ENCODE assay signal across 8 cellular contexts in the genomic region with DNA sequence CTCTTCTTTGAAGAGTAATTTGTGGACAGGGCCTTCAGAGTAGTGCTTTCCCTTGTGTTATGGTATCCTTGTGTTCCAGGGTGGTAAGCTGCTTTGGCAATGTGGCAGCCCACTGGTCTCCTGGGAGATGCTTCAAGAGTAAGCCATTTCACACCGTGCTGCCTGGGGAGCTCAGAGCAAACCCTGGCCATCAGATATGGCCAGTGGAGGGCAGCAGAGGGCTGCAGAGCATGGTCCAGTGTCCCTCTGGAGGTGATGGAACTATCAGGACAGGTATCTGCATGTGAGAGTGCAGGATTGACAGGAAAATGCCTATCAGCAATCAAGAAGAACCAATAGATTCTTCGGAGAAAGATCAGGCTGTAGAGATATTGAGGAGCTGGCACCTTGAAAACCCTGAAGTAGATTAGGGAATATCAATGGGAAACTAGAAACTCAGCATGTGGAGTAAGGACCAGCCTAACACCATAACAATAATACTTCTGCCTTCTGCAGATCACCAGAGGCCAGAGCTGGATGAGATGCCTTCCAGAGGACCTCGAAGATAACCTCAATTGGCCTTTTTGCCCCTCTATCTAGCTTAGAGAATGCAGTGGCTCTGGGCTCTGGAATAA.
A peak's percentile ranks its signal among the peaks of the same experiment; 100 is the strongest.
DNase-seq lines count a peak whose midpoint lies in the region; ATAC-seq and TF ChIP-seq lines count a peak whose summit lies in the region.

No MANE protein-coding gene starts in this region.

- 50 to 80% methylated on average over 1 of the region's 3 CpGs for WGBS in gastroesophageal sphincter (ENCODE audit: low coverage in 1 of 2), 2 donors

- POLR2A ChIA-PET in Caco-2 (lab: Charles Lee), result no interaction called here

- no peak overlapping the region for H3K27ac ChIP-seq in thoracic aorta
- no peak overlapping the region for H3K27ac ChIP-seq in gastroesophageal sphincter

- H3K27me3 ChIP-seq in Caco-2 (replicated peaks; ENCODE audit: control insufficient read depth, insufficient read depth, low read length), result no peaks in the 10 kb centered on the region
- H3K27me3 ChIP-seq in thoracic aorta (replicated peaks; ENCODE audit: insufficient read depth), result no peaks in the 10 kb centered on the region
- H3K27me3 ChIP-seq in gastroesophageal sphincter, result no peaks in the 10 kb centered on the region

- H3K4me1 ChIP-seq in Caco-2 (no peaks in the 10 kb centered on the region), thoracic aorta (ENCODE audit: control insufficient read depth in 1 of 2, low read depth in 2 of 2) (no peaks in the 10 kb centered on the region), gastroesophageal sphincter (no peaks in the 10 kb centered on the region)

- H3K4me3 ChIP-seq in Caco-2 (ENCODE audit: low read depth, low read length) (no peak overlapping the region), thoracic aorta (no peak overlapping the region), gastroesophageal sphincter (no peak overlapping the region)

- intact Hi-C loops in Caco-2 (cut with micrococcal nuclease; ENCODE audit: unreplicated experiment), result loop anchor here (1.0 to 5.0 kb wide), 8 partner anchors 92 to 517 kb away; partner anchors contain the start of gene PLPPR1

- H3K36me3 Mint-ChIP-seq in Caco-2 (ENCODE audit: insufficient read depth, unreplicated experiment), result no peaks in the 10 kb centered on the region
- no peaks in the 10 kb centered on the region for H3K36me3 Mint-ChIP-seq in activated T-helper 17 cell treated with anti-CD3 and anti-CD28 coated beads, Interleukin-2, amount 50 U/mL, for 72 hours (ENCODE audit: low read depth)

- ATAC-seq in GM18861 (IDR thresholded peaks at IDR 0.05; ENCODE audit: unreplicated experiment) (peak; percentile 82), HG02973 (IDR thresholded peaks at IDR 0.05; ENCODE audit: unreplicated experiment) (peak; percentile 81), thoracic aorta (ENCODE audit: insufficient number of reproducible peaks, low FRiP score, low read depth) (peak; percentile 36), gastroesophageal sphincter (no peak)
- ATAC-seq in activated T-helper 17 cell treated with anti-CD3 and anti-CD28 coated beads, Interleukin-2, amount 50 U/mL, for 72 hours (replicated peaks), result peak; percentile 29

- H3K4me3 Mint-ChIP-seq in Caco-2 (ENCODE audit: unreplicated experiment), result no peak overlapping the region
- H3K4me3 Mint-ChIP-seq in activated T-helper 17 cell treated with anti-CD3 and anti-CD28 coated beads, Interleukin-2, amount 50 U/mL, for 72 hours, result no peak overlapping the region

- peak; percentile 71 to 79 for DNase-seq in Caco-2
- DNase-seq in NCI-H2029 (lab: John Stamatoyannopoulos, UW), result peak; percentile 66
- DNase-seq in iPS-NIHi11 (ENCODE audit: low spot score), result peak; percentile 66
- no peak for DNase-seq in thoracic aorta (ENCODE audit: low spot score)

- BruUV-seq in Caco-2 (replicated peaks; lab: Mats Ljungman, UMichigan), result no TSS peak

- CTCF ChIA-PET in Caco-2 (lab: Charles Lee), result interaction anchor here (0.6 to 1.9 kb wide), 14 partner anchors 12 to 517 kb away, joined by 3 to 40 read pairs (median 3); partner anchors contain the start of gene RNF20

- H3K4me1 Mint-ChIP-seq in Caco-2 (ENCODE audit: low read depth, unreplicated experiment), result no peaks in the 10 kb centered on the region
- H3K4me1 Mint-ChIP-seq in activated T-helper 17 cell treated with anti-CD3 and anti-CD28 coated beads, Interleukin-2, amount 50 U/mL, for 72 hours, result no peaks in the 10 kb centered on the region

- H3K9me3 ChIP-seq in Caco-2, result no peaks in the 10 kb centered on the region; the same call in 1 of the 2 replicates
- H3K9me3 ChIP-seq in thoracic aorta, result no peaks in the 10 kb centered on the region
- peaks cover 0 to 16% (median 0%) of the 10 kb centered on the region in 3 donors for H3K9me3 ChIP-seq in gastroesophageal sphincter

- no peak for TF ChIP-seq EP300 in gastroesophageal sphincter (IDR thresholded peaks at IDR 0.05)

- H3K36me3 ChIP-seq in Caco-2 (ENCODE audit: control insufficient read depth, insufficient read depth, low read length) (no peaks in the 10 kb centered on the region), thoracic aorta (no peaks in the 10 kb centered on the region), gastroesophageal sphincter (no peaks in the 10 kb centered on the region)

- TF ChIP-seq CTCF in Caco-2 (IDR thresholded peaks at IDR 0.05; ENCODE audit: insufficient read depth in 1 of 2, low read depth in 1 of 2, low read length in 1 of 2, severe bottlenecking in 1 of 2, unreplicated experiment in 1 of 2) (peak; percentile 81 to 92), thoracic aorta (IDR thresholded peaks at IDR 0.05) (no peak), gastroesophageal sphincter (IDR thresholded peaks at IDR 0.05) (peak in 1 of 4 experiments; percentile 42)

- TF ChIP-seq POLR2A in gastroesophageal sphincter (IDR thresholded peaks at IDR 0.05), result no peak

- peaks cover 13% of the 10 kb centered on the region for H3K9me3 Mint-ChIP-seq in Caco-2 (ENCODE audit: unreplicated experiment)
- H3K9me3 Mint-ChIP-seq in activated T-helper 17 cell treated with anti-CD3 and anti-CD28 coated beads, Interleukin-2, amount 50 U/mL, for 72 hours, result peaks cover 8% of the 10 kb centered on the region

- H3K27me3 Mint-ChIP-seq in Caco-2 (ENCODE audit: insufficient read depth, unreplicated experiment), result no peaks in the 10 kb centered on the region
- H3K27me3 Mint-ChIP-seq in activated T-helper 17 cell treated with anti-CD3 and anti-CD28 coated beads, Interleukin-2, amount 50 U/mL, for 72 hours, result no peaks in the 10 kb centered on the region

- no peak overlapping the region for H3K27ac Mint-ChIP-seq in Caco-2 (ENCODE audit: unreplicated experiment)
- H3K27ac Mint-ChIP-seq in activated T-helper 17 cell treated with anti-CD3 and anti-CD28 coated beads, Interleukin-2, amount 50 U/mL, for 72 hours, result no peak overlapping the region
